ENCODE assay signal across 10 cellular contexts in genomic region chr12:92973614-92974013, GRCh38. TPM values are rescaled to one million over a fixed set of nuclear protein-coding genes. Genes with fewer than 3 reads are reported as not detected.
DNase-seq lines count a peak whose midpoint lies in the region; ATAC-seq, FAIRE-seq and TF ChIP-seq lines count a peak whose summit lies in the region.
"Had no signal": no experiment of that assay in that cellular context is flagged by ENCODE, and none has a peak within 500 bp of the region (broad histone marks: within the 10 kb centered on the region; RNA-seq: fewer than 3 reads in every experiment).

No MANE protein-coding gene starts in this region.

- POLR2A ChIA-PET in activated CD4-positive, alpha-beta T cell treated with anti-CD3 and anti-CD28 coated beads for 36 hours (lab: Charles Lee): no interaction called here

- peaks cover 6% of the 10 kb centered on the region for H3K36me3 Mint-ChIP-seq in activated CD4-positive, alpha-beta T cell treated with anti-CD3 and anti-CD28 coated beads for 36 hours (ENCODE audit: low read depth)

- no peak overlapping the region for H3K27ac Mint-ChIP-seq in activated CD4-positive, alpha-beta T cell treated with anti-CD3 and anti-CD28 coated beads for 36 hours
- H3K27ac Mint-ChIP-seq: activated T-cell treated with anti-CD3 and anti-CD28 coated beads, Interleukin-2, amount 50 U/mL, for 24 hours had no signal

- DNase-seq in activated CD4-positive, alpha-beta T cell treated with anti-CD3 and anti-CD28 coated beads for 36 hours: no peak
- no peak for DNase-seq in activated CD4-positive, alpha-beta T cell treated with anti-CD3 and anti-CD28 coated beads, Interleukin-2, amount 50 U/mL, for 4 hours
- DNase-seq in SKM-1 (lab: John Stamatoyannopoulos, UW; ENCODE audit: unreplicated experiment) (peak; percentile 75), renal cortical epithelial cell (ENCODE audit: low read depth) (peak; percentile 98), mucosa of gallbladder (ENCODE audit: low spot score) (no peak), D721Med (ENCODE audit: insufficient read length, low spot score) (no peak)
- DNase-seq: 8988T; activated T-cell treated with anti-CD3 and anti-CD28 coated beads, Interleukin-2, amount 50 U/mL, for 24 hours had no signal

- intact Hi-C loops in activated CD4-positive, alpha-beta T cell treated with anti-CD3 and anti-CD28 coated beads for 36 hours (cut with DNase I, micrococcal nuclease): no loop called here

- no peak for FAIRE-seq in D721Med (lab: Jason Lieb, UNC)

- H3K4me3 Mint-ChIP-seq in activated CD4-positive, alpha-beta T cell treated with anti-CD3 and anti-CD28 coated beads for 36 hours: no peak overlapping the region
- H3K4me3 Mint-ChIP-seq: activated T-cell treated with anti-CD3 and anti-CD28 coated beads, Interleukin-2, amount 50 U/mL, for 24 hours had no signal

- CTCF ChIA-PET in activated CD4-positive, alpha-beta T cell treated with anti-CD3 and anti-CD28 coated beads for 36 hours (lab: Charles Lee): interaction anchor here (5.5 kb wide), 1 partner anchor 13 kb away, joined by 30 read pairs; no protein-coding TSS in a partner anchor

- peaks cover 7% of the 10 kb centered on the region for H3K9me3 Mint-ChIP-seq in activated CD4-positive, alpha-beta T cell treated with anti-CD3 and anti-CD28 coated beads for 36 hours (ENCODE audit: low read depth)

- peak; percentile 48 for ATAC-seq in activated CD4-positive, alpha-beta T cell treated with anti-CD3 and anti-CD28 coated beads for 36 hours
- ATAC-seq in HG03060 (IDR thresholded peaks at IDR 0.05; ENCODE audit: low read depth, unreplicated experiment): peak; percentile 20
- no peak for ATAC-seq in HG02970 (IDR thresholded peaks at IDR 0.05; ENCODE audit: low FRiP score, unreplicated experiment)

- no peaks in the 10 kb centered on the region for H3K27me3 Mint-ChIP-seq in activated CD4-positive, alpha-beta T cell treated with anti-CD3 and anti-CD28 coated beads for 36 hours

- H3K4me1 Mint-ChIP-seq in activated CD4-positive, alpha-beta T cell treated with anti-CD3 and anti-CD28 coated beads for 36 hours: peaks cover 19% of the 10 kb centered on the region

- TF ChIP-seq CTCF in D721Med (IDR thresholded peaks at IDR 0.05; ENCODE audit: insufficient read depth, missing control alignments): no peak

RNA-seq across cellular contexts. Expression of gene EEA1, which starts 44.5 kb away (rescaled TPM):
- 10 to 100 TPM; 20.2 to 33.2 TPM for total RNA-seq in activated CD4-positive, alpha-beta T cell treated with anti-CD3 and anti-CD28 coated beads for 36 hours
- total RNA-seq in renal cortical epithelial cell (13.9 and 43.4 TPM in 2 replicates), mucosa of gallbladder (30.0 TPM)

Comparison
In these comparisons a context has a peak if more than half of its experiments do, and no peak if none do; other contexts are left out.
1. DNase-seq: peak in SKM-1 (single experiment) and renal cortical epithelial cell (single experiment); none in activated CD4-positive, alpha-beta T cell treated with anti-CD3 and anti-CD28 coated beads for 36 hours (single experiment), activated CD4-positive, alpha-beta T cell treated with anti-CD3 and anti-CD28 coated beads, Interleukin-2, amount 50 U/mL, for 4 hours (0 of 2), mucosa of gallbladder (single experiment) and D721Med (single experiment).